Comparison of ENCODE assay signal across 9 cellular contexts in the genomic region with DNA sequence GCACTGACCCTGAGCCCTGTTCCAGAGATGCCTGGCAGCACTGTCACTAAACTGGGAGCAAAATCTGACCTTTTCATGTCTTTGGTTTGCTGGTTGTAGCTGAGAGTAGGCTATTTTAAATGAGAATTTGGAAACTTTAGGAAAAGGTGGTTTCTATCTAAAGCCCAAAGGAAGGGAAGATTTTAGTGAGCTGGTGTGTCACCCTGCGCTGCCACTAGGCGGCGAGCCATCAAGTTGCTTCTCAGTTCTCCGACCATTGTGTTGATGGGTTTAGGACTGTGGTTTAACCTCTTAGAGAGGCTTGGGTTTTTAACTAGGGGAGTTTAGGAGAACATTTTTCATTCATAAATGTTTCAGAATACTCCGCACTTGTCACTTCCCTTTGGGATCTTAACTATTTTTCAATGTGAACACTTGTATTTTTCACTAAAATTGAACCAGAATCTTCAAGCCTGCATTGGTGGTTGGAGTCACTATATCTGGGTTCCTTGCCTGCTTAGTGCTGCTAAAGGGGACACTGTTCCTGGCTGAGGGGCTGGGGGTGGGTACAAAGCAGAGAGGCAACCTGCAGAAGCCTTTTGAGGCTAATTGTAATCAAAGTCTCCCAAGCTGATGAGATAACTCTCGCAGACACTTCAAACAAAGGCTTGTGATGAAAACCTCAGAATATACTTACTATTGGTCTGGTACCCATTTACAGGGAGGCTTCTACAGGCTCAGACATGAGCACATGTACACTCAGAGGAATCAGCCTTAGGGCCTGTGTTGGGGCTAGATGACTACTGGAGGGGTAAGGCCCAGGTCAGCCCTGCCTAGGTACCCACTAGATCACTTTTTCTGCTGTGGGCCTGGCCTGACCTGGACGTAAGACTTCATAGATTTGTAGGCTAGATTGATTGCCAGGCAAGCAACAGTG. TPM values are rescaled to one million over a fixed set of nuclear protein-coding genes. Genes with fewer than 3 reads are reported as not detected.
DNase-seq lines count a peak whose midpoint lies in the region; ATAC-seq and TF ChIP-seq lines count a peak whose summit lies in the region.
"Had no signal": no experiment of that assay in that cellular context is flagged by ENCODE, and none has a peak within 500 bp of the region (broad histone marks: within the 10 kb centered on the region; RNA-seq: fewer than 3 reads in every experiment).

No MANE protein-coding gene starts in this region.

- no peaks in the 10 kb centered on the region for H3K9me3 Mint-ChIP-seq in activated naive CD4-positive, alpha-beta T cell treated with anti-CD3 and anti-CD28 coated beads for 36 hours
- no peaks in the 10 kb centered on the region for H3K9me3 Mint-ChIP-seq in stimulated activated naive CD8-positive, alpha-beta T cell treated with anti-CD3 and anti-CD28 coated beads, Interleukin-15, Interleukin-2, amounts not matched to agents 100 ng/mL and 50 ng/mL, for 24 hours
- H3K9me3 Mint-ChIP-seq: activated naive CD8-positive, alpha-beta T cell treated with anti-CD3 and anti-CD28 coated beads, Interleukin-2, amount 10 ng/mL, durations not matched to agents 7 days and 5 days had no signal

- CTCF ChIA-PET in activated naive CD4-positive, alpha-beta T cell treated with anti-CD3 and anti-CD28 coated beads for 36 hours (lab: Charles Lee) = interaction anchor here (0.9 to 4.0 kb wide), 5 partner anchors 8 to 17 kb away, joined by 3 to 29 read pairs (median 4); partner anchors contain the start of genes EXOSC7 and ZDHHC3

- H3K27ac Mint-ChIP-seq in activated naive CD4-positive, alpha-beta T cell treated with anti-CD3 and anti-CD28 coated beads for 36 hours = no peak overlapping the region
- peak overlapping the region; percentile 26 for H3K27ac Mint-ChIP-seq in stimulated activated naive CD8-positive, alpha-beta T cell treated with anti-CD3 and anti-CD28 coated beads, Interleukin-15, Interleukin-2, amounts not matched to agents 100 ng/mL and 50 ng/mL, for 24 hours
- H3K27ac Mint-ChIP-seq: activated naive CD8-positive, alpha-beta T cell treated with anti-CD3 and anti-CD28 coated beads, Interleukin-2, amount 10 ng/mL, durations not matched to agents 7 days and 5 days had no signal

- no peaks in the 10 kb centered on the region for H3K27me3 Mint-ChIP-seq in activated naive CD4-positive, alpha-beta T cell treated with anti-CD3 and anti-CD28 coated beads for 36 hours (ENCODE audit: low read depth)
- no peaks in the 10 kb centered on the region for H3K27me3 Mint-ChIP-seq in stimulated activated naive CD8-positive, alpha-beta T cell treated with anti-CD3 and anti-CD28 coated beads, Interleukin-15, Interleukin-2, amounts not matched to agents 100 ng/mL and 50 ng/mL, for 24 hours
- H3K27me3 Mint-ChIP-seq: activated naive CD8-positive, alpha-beta T cell treated with anti-CD3 and anti-CD28 coated beads, Interleukin-2, amount 10 ng/mL, durations not matched to agents 7 days and 5 days had no signal

- peak overlapping the region; percentile 81 for H3K27ac ChIP-seq in RWPE2 (ENCODE audit: poor library complexity, severe bottlenecking)

- H3K4me3 ChIP-seq in RWPE2 (ENCODE audit: severe bottlenecking) (no peak overlapping the region), foreskin fibroblast (ENCODE audit: low read depth in 1 of 2, low read length in 2 of 2) (no peak overlapping the region)

- TF ChIP-seq CTCF in RWPE2 (IDR thresholded peaks at IDR 0.05; ENCODE audit: poor library complexity, severe bottlenecking) (peak; percentile 69), foreskin fibroblast (IDR thresholded peaks at IDR 0.05; ENCODE audit: low read depth, low read length) (peak; percentile 79)

- H3K9me3 ChIP-seq in RWPE2 (ENCODE audit: severe bottlenecking) = no peaks in the 10 kb centered on the region

- H3K27me3 ChIP-seq in RWPE2 (ENCODE audit: insufficient read depth, poor library complexity, severe bottlenecking) = no peaks in the 10 kb centered on the region

- peaks cover 50% of the 10 kb centered on the region for H3K36me3 Mint-ChIP-seq in activated naive CD4-positive, alpha-beta T cell treated with anti-CD3 and anti-CD28 coated beads for 36 hours (ENCODE audit: low read depth)
- H3K36me3 Mint-ChIP-seq in stimulated activated naive CD8-positive, alpha-beta T cell treated with anti-CD3 and anti-CD28 coated beads, Interleukin-15, Interleukin-2, amounts not matched to agents 100 ng/mL and 50 ng/mL, for 24 hours (ENCODE audit: low read depth) = peaks cover 85% of the 10 kb centered on the region

- ATAC-seq in RWPE2 (ENCODE audit: low read depth) (peak; percentile 92), HG03025 (IDR thresholded peaks at IDR 0.05; ENCODE audit: low FRiP score, unreplicated experiment) (no peak), HG03439 (IDR thresholded peaks at IDR 0.05; ENCODE audit: unreplicated experiment) (no peak)

- peaks cover 37% of the 10 kb centered on the region for H3K4me1 ChIP-seq in RWPE2 (ENCODE audit: insufficient read depth, poor library complexity, severe bottlenecking)

- peak; percentile 27 for DNase-seq in activated naive CD4-positive, alpha-beta T cell treated with anti-CD3 and anti-CD28 coated beads for 36 hours
- DNase-seq in activated naive CD4-positive, alpha-beta T cell (lab: John Stamatoyannopoulos, UW) = no peak
- DNase-seq in RWPE2 (ENCODE audit: low spot score) (peak; percentile 79), foreskin fibroblast (peak in 1 of 2 donors; percentile 64), NCI-H1417 treated with DMSO at 0.1 percent for 48 hours (lab: John Stamatoyannopoulos, UW) (no peak)
- DNase-seq: activated naive CD8-positive, alpha-beta T cell treated with anti-CD3 and anti-CD28 coated beads, Interleukin-2, amount 10 ng/mL, durations not matched to agents 7 days and 5 days had no signal

- H3K4me1 Mint-ChIP-seq in activated naive CD4-positive, alpha-beta T cell treated with anti-CD3 and anti-CD28 coated beads for 36 hours (ENCODE audit: low read depth) = peaks cover 79% of the 10 kb centered on the region
- peaks cover 69% of the 10 kb centered on the region for H3K4me1 Mint-ChIP-seq in stimulated activated naive CD8-positive, alpha-beta T cell treated with anti-CD3 and anti-CD28 coated beads, Interleukin-15, Interleukin-2, amounts not matched to agents 100 ng/mL and 50 ng/mL, for 24 hours (ENCODE audit: low read depth)

- peaks cover 68% of the 10 kb centered on the region for H3K36me3 ChIP-seq in RWPE2 (ENCODE audit: low read depth)

- intact Hi-C loops in activated naive CD4-positive, alpha-beta T cell treated with anti-CD3 and anti-CD28 coated beads for 36 hours (cut with micrococcal nuclease) = no loop called here

- H3K4me3 Mint-ChIP-seq in activated naive CD4-positive, alpha-beta T cell treated with anti-CD3 and anti-CD28 coated beads for 36 hours = no peak overlapping the region
- H3K4me3 Mint-ChIP-seq in stimulated activated naive CD8-positive, alpha-beta T cell treated with anti-CD3 and anti-CD28 coated beads, Interleukin-15, Interleukin-2, amounts not matched to agents 100 ng/mL and 50 ng/mL, for 24 hours = no peak overlapping the region
- H3K4me3 Mint-ChIP-seq: activated naive CD8-positive, alpha-beta T cell treated with anti-CD3 and anti-CD28 coated beads, Interleukin-2, amount 10 ng/mL, durations not matched to agents 7 days and 5 days had no signal

RNA-seq across cellular contexts. Expression of gene EXOSC7, which starts 16.8 kb away (rescaled TPM):
- 10 to 100 TPM; 61.4 to 64.7 TPM for total RNA-seq in activated naive CD4-positive, alpha-beta T cell treated with anti-CD3 and anti-CD28 coated beads for 36 hours

RNA-seq across cellular contexts. Expression of gene ZDHHC3, which starts 16.8 kb away (rescaled TPM):
- 10 to 100 TPM; 29.5 to 31.0 TPM for total RNA-seq in activated naive CD4-positive, alpha-beta T cell treated with anti-CD3 and anti-CD28 coated beads for 36 hours

RNA-seq across cellular contexts. Expression of gene CLEC3B, which starts 33.3 kb away (rescaled TPM):
- not detected for total RNA-seq in activated naive CD4-positive, alpha-beta T cell treated with anti-CD3 and anti-CD28 coated beads for 36 hours

Comparison
In these comparisons a context has a peak if more than half of its experiments do, and no peak if none do; other contexts are left out.
1. DNase-seq: peak in activated naive CD4-positive, alpha-beta T cell treated with anti-CD3 and anti-CD28 coated beads for 36 hours (single experiment) and RWPE2 (single experiment); none in activated naive CD4-positive, alpha-beta T cell (0 of 4) and NCI-H1417 treated with DMSO at 0.1 percent for 48 hours (single experiment).